21 cellular contexts compared by ENCODE assay signal in the genomic region with DNA sequence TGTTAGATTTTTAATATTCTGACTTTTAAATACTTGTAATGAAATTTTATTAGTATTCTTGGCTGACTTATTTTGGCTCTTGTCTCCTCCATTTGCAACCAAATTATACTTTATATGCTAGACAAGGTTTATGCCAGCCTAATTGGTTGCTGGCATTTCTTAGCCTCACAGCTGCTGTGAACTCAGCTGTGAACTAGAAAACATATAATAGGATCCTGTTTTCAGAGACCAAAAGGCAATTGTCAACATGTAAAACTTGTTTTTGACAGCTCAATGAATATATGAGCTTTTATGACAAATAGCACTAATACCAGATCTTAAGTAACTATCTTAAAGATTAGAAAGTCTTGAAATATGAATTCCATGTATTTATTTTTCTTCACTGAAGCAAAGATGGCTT. TPM values are rescaled to one million over a fixed set of nuclear protein-coding genes. Genes with fewer than 3 reads are reported as not detected.
A peak's percentile ranks its signal among the peaks of the same experiment; 100 is the strongest.
DNase-seq lines count a peak whose midpoint lies in the region; ATAC-seq and TF ChIP-seq lines count a peak whose summit lies in the region.
"Had no signal": no experiment of that assay in that cellular context is flagged by ENCODE, and none has a peak within 500 bp of the region (broad histone marks: within the 10 kb centered on the region; RNA-seq: fewer than 3 reads in every experiment).

No MANE protein-coding gene starts in this region.

- H3K9ac ChIP-seq in SU-DHL-6 (ENCODE audit: low read length), result no peak overlapping the region

- no peak overlapping the region for H3K4me3 ChIP-seq in SU-DHL-6 (ENCODE audit: insufficient read depth, low read length, poor library complexity, severe bottlenecking)
- H3K4me3 ChIP-seq: ovary, upper lobe of left lung had no signal

- H3F3A ChIP-seq in SU-DHL-6 (ENCODE audit: insufficient read depth), result peaks cover 6% of the 10 kb centered on the region; the same call in 1 of the 2 replicates

- H3K4me3 Mint-ChIP-seq in activated CD8-positive, alpha-beta T cell treated with anti-CD3 and anti-CD28 coated beads for 36 hours, result no peak overlapping the region
- H3K4me3 Mint-ChIP-seq in activated CD8-positive, alpha-beta T cell treated with anti-CD3 and anti-CD28 coated beads, Interleukin-2, amount 10 ng/mL, durations not matched to agents 7 days and 5 days, result no peak overlapping the region
- no peak overlapping the region for H3K4me3 Mint-ChIP-seq in T-helper 2 cell treated with Interferon-gamma antibody and Interleukin-4, amounts not matched to agents 5 μg/mL and 100 μg/mL, for 36 hours
- H3K4me3 Mint-ChIP-seq: activated naive CD8-positive, alpha-beta T cell treated with anti-CD3 and anti-CD28 coated beads, Interleukin-2, amount 50 U/mL, for 24 hours; activated T-cell treated with anti-CD3 and anti-CD28 coated beads, Interleukin-2, amount 50 U/mL, for 24 hours had no signal

- peaks cover 26% of the 10 kb centered on the region for H4K20me1 ChIP-seq in SU-DHL-6 (ENCODE audit: low read depth, low read length)

- DNase-seq in activated CD8-positive, alpha-beta T cell treated with anti-CD3 and anti-CD28 coated beads for 36 hours, result no peak
- no peak for DNase-seq in activated CD8-positive, alpha-beta T cell treated with anti-CD3 and anti-CD28 coated beads, Interleukin-2, amount 10 ng/mL, durations not matched to agents 7 days and 5 days
- peak; percentile 80 for DNase-seq in medulla oblongata (ENCODE audit: extremely low spot score)
- no peak for DNase-seq in activated CD4-positive, alpha-beta T cell treated with anti-CD3 and anti-CD28 coated beads, Interleukin-2, amount 50 U/mL, for 4 hours
- DNase-seq in T-helper 2 cell treated with Interferon-gamma antibody and Interleukin-4, amounts not matched to agents 5 μg/mL and 100 μg/mL, for 36 hours (ENCODE audit: low spot score), result no peak
- DNase-seq: activated gamma-delta T cell; activated naive CD8-positive, alpha-beta T cell treated with anti-CD3 and anti-CD28 coated beads, Interleukin-2, amount 50 U/mL, for 24 hours; activated T-cell treated with anti-CD3 and anti-CD28 coated beads, Interleukin-2, amount 50 U/mL, for 24 hours; BE2C; cerebellar nuclear complex; GDM1; HCEC 1CT; NCI-H1436 treated with DMSO at 0.1 percent for 48 hours; NCI-H2171 treated with DMSO at 0.1 percent for 48 hours; NCI-H524; ovary; SIG-M5; upper lobe of left lung had no signal

- no peaks in the 10 kb centered on the region for H3K9me3 ChIP-seq in SU-DHL-6 (ENCODE audit: insufficient read depth, low read length)
- H3K9me3 ChIP-seq: BE2C, ovary, upper lobe of left lung had no signal

- no peak overlapping the region for H3K27ac ChIP-seq in SU-DHL-6 (ENCODE audit: low read depth, low read length)
- peak overlapping the region; percentile 66 for H3K27ac ChIP-seq in temporal lobe (ENCODE audit: low read depth, low read length)
- H3K27ac ChIP-seq: ovary, upper lobe of left lung had no signal

- no peaks in the 10 kb centered on the region for H3K27me3 Mint-ChIP-seq in activated CD8-positive, alpha-beta T cell treated with anti-CD3 and anti-CD28 coated beads for 36 hours
- no peaks in the 10 kb centered on the region for H3K27me3 Mint-ChIP-seq in activated CD8-positive, alpha-beta T cell treated with anti-CD3 and anti-CD28 coated beads, Interleukin-2, amount 10 ng/mL, durations not matched to agents 7 days and 5 days (ENCODE audit: low read depth)
- no peaks in the 10 kb centered on the region for H3K27me3 Mint-ChIP-seq in T-helper 2 cell treated with Interferon-gamma antibody and Interleukin-4, amounts not matched to agents 5 μg/mL and 100 μg/mL, for 36 hours (ENCODE audit: low read depth)
- H3K27me3 Mint-ChIP-seq: activated naive CD8-positive, alpha-beta T cell treated with anti-CD3 and anti-CD28 coated beads, Interleukin-2, amount 50 U/mL, for 24 hours; activated T-cell treated with anti-CD3 and anti-CD28 coated beads, Interleukin-2, amount 50 U/mL, for 24 hours had no signal

- ATAC-seq in activated CD8-positive, alpha-beta T cell treated with anti-CD3 and anti-CD28 coated beads for 36 hours, result no peak
- no peak for ATAC-seq in activated CD8-positive, alpha-beta T cell treated with anti-CD3 and anti-CD28 coated beads, Interleukin-2, amount 10 ng/mL, durations not matched to agents 7 days and 5 days
- no peak for ATAC-seq in HG03108 (IDR thresholded peaks at IDR 0.05; ENCODE audit: unreplicated experiment)
- ATAC-seq: activated naive CD8-positive, alpha-beta T cell treated with anti-CD3 and anti-CD28 coated beads, Interleukin-2, amount 50 U/mL, for 24 hours had no signal

- no peaks in the 10 kb centered on the region for H3K36me3 ChIP-seq in SU-DHL-6 (ENCODE audit: low read length)
- H3K36me3 ChIP-seq: ovary had no signal

- intact Hi-C loops in activated CD8-positive, alpha-beta T cell treated with anti-CD3 and anti-CD28 coated beads for 36 hours (cut with micrococcal nuclease), result no loop called here

- no peaks in the 10 kb centered on the region for H3K27me3 ChIP-seq in SU-DHL-6 (ENCODE audit: low read length)
- H3K27me3 ChIP-seq: BE2C, ovary, upper lobe of left lung had no signal

- peak overlapping the region; percentile 25 for H3K27ac Mint-ChIP-seq in activated CD8-positive, alpha-beta T cell treated with anti-CD3 and anti-CD28 coated beads for 36 hours
- no peak overlapping the region for H3K27ac Mint-ChIP-seq in activated CD8-positive, alpha-beta T cell treated with anti-CD3 and anti-CD28 coated beads, Interleukin-2, amount 10 ng/mL, durations not matched to agents 7 days and 5 days
- H3K27ac Mint-ChIP-seq in T-helper 2 cell treated with Interferon-gamma antibody and Interleukin-4, amounts not matched to agents 5 μg/mL and 100 μg/mL, for 36 hours, result no peak overlapping the region
- H3K27ac Mint-ChIP-seq: activated naive CD8-positive, alpha-beta T cell treated with anti-CD3 and anti-CD28 coated beads, Interleukin-2, amount 50 U/mL, for 24 hours; activated T-cell treated with anti-CD3 and anti-CD28 coated beads, Interleukin-2, amount 50 U/mL, for 24 hours had no signal

- H3K4me1 Mint-ChIP-seq in activated CD8-positive, alpha-beta T cell treated with anti-CD3 and anti-CD28 coated beads for 36 hours (ENCODE audit: low read depth), result peaks cover 71% of the 10 kb centered on the region
- peaks cover 61% of the 10 kb centered on the region for H3K4me1 Mint-ChIP-seq in activated CD8-positive, alpha-beta T cell treated with anti-CD3 and anti-CD28 coated beads, Interleukin-2, amount 10 ng/mL, durations not matched to agents 7 days and 5 days (ENCODE audit: low read depth)
- peaks cover 55% of the 10 kb centered on the region for H3K4me1 Mint-ChIP-seq in T-helper 2 cell treated with Interferon-gamma antibody and Interleukin-4, amounts not matched to agents 5 μg/mL and 100 μg/mL, for 36 hours (ENCODE audit: low read depth)

- H3K4me2 ChIP-seq in SU-DHL-6 (ENCODE audit: low read depth, low read length, poor library complexity, severe bottlenecking), result peak overlapping the region; percentile 18

- no peak overlapping the region for H2AFZ ChIP-seq in SU-DHL-6 (ENCODE audit: low read depth, low read length, severe bottlenecking)

- peaks cover 98% of the 10 kb centered on the region for H3K79me2 ChIP-seq in SU-DHL-6 (ENCODE audit: insufficient read depth, low read length)

- CTCF ChIA-PET in activated CD8-positive, alpha-beta T cell treated with anti-CD3 and anti-CD28 coated beads for 36 hours (lab: Charles Lee), result interaction anchor here (0.9 to 1.3 kb wide), 3 partner anchors 12 to 24 kb away, joined by 3 read pairs; no protein-coding TSS in a partner anchor
- CTCF ChIA-PET in activated CD8-positive, alpha-beta T cell treated with anti-CD3 and anti-CD28 coated beads, Interleukin-2, amount 10 ng/mL, durations not matched to agents 7 days and 5 days (lab: Charles Lee), result interaction anchor here (1.1 to 1.8 kb wide), 2 partner anchors 12 to 21 kb away, joined by 3 to 4 read pairs; no protein-coding TSS in a partner anchor

- H3K36me3 Mint-ChIP-seq in activated CD8-positive, alpha-beta T cell treated with anti-CD3 and anti-CD28 coated beads for 36 hours (ENCODE audit: low read depth), result peaks cover 43% of the 10 kb centered on the region
- H3K36me3 Mint-ChIP-seq in activated CD8-positive, alpha-beta T cell treated with anti-CD3 and anti-CD28 coated beads, Interleukin-2, amount 10 ng/mL, durations not matched to agents 7 days and 5 days (ENCODE audit: low read depth), result peaks cover 39% of the 10 kb centered on the region
- peaks cover 23% of the 10 kb centered on the region for H3K36me3 Mint-ChIP-seq in T-helper 2 cell treated with Interferon-gamma antibody and Interleukin-4, amounts not matched to agents 5 μg/mL and 100 μg/mL, for 36 hours (ENCODE audit: low read depth)

- H3K9me2 ChIP-seq in SU-DHL-6 (replicated peaks; ENCODE audit: insufficient read depth, low read length), result no peaks in the 10 kb centered on the region

- no peak for TF ChIP-seq CTCF in activated CD8-positive, alpha-beta T cell treated with anti-CD3 and anti-CD28 coated beads for 36 hours (IDR thresholded peaks at IDR 0.05)
- no peak for TF ChIP-seq CTCF in SU-DHL-6 (IDR thresholded peaks at IDR 0.05; ENCODE audit: insufficient read depth, low read length, poor library complexity, severe bottlenecking)

- POLR2A ChIA-PET in activated CD8-positive, alpha-beta T cell treated with anti-CD3 and anti-CD28 coated beads for 36 hours (lab: Charles Lee), result interaction anchor here (0.9 to 1.8 kb wide), 2 partner anchors 18 to 24 kb away, joined by 3 to 5 read pairs; no protein-coding TSS in a partner anchor
- POLR2A ChIA-PET in activated CD8-positive, alpha-beta T cell treated with anti-CD3 and anti-CD28 coated beads, Interleukin-2, amount 10 ng/mL, durations not matched to agents 7 days and 5 days (lab: Charles Lee), result interaction anchor here (0.6 kb wide), 1 partner anchor 26 kb away, joined by 4 read pairs; the partner anchor contains the start of gene KIF2A

- H3K9me3 Mint-ChIP-seq in activated CD8-positive, alpha-beta T cell treated with anti-CD3 and anti-CD28 coated beads for 36 hours, result no peaks in the 10 kb centered on the region
- H3K9me3 Mint-ChIP-seq in activated CD8-positive, alpha-beta T cell treated with anti-CD3 and anti-CD28 coated beads, Interleukin-2, amount 10 ng/mL, durations not matched to agents 7 days and 5 days (ENCODE audit: insufficient read depth), result no peaks in the 10 kb centered on the region
- no peaks in the 10 kb centered on the region for H3K9me3 Mint-ChIP-seq in T-helper 2 cell treated with Interferon-gamma antibody and Interleukin-4, amounts not matched to agents 5 μg/mL and 100 μg/mL, for 36 hours
- H3K9me3 Mint-ChIP-seq: activated naive CD8-positive, alpha-beta T cell treated with anti-CD3 and anti-CD28 coated beads, Interleukin-2, amount 50 U/mL, for 24 hours; activated T-cell treated with anti-CD3 and anti-CD28 coated beads, Interleukin-2, amount 50 U/mL, for 24 hours had no signal

RNA-seq across cellular contexts. Expression of gene KIF2A, which starts 25.9 kb away (rescaled TPM):
- 100 to 1,000 TPM; 251 to 257 TPM for total RNA-seq in activated CD8-positive, alpha-beta T cell treated with anti-CD3 and anti-CD28 coated beads for 36 hours
- 100 to 1,000 TPM; 149 to 151 TPM for total RNA-seq in activated CD8-positive, alpha-beta T cell treated with anti-CD3 and anti-CD28 coated beads, Interleukin-2, amount 10 ng/mL, durations not matched to agents 7 days and 5 days
- 274 TPM for total RNA-seq in temporal lobe
